In genomic region chr9:65678533-65678932, GRCh38 we compare ENCODE assay signal across 1 cellular context. TPM values are rescaled to one million over a fixed set of nuclear protein-coding genes. Genes with fewer than 3 reads are reported as not detected.
"Had no signal": no experiment of that assay in that cellular context is flagged by ENCODE, and none has a peak within 500 bp of the region (broad histone marks: within the 10 kb centered on the region; RNA-seq: fewer than 3 reads in every experiment).

No MANE protein-coding gene starts in this region.

RNA-seq across cellular contexts. Expression of gene FOXD4L4, which starts 58.4 kb away (rescaled TPM):
- polyA plus RNA-seq: keratinocyte had no signal
